15 cellular contexts compared by ENCODE assay signal in the genomic region with DNA sequence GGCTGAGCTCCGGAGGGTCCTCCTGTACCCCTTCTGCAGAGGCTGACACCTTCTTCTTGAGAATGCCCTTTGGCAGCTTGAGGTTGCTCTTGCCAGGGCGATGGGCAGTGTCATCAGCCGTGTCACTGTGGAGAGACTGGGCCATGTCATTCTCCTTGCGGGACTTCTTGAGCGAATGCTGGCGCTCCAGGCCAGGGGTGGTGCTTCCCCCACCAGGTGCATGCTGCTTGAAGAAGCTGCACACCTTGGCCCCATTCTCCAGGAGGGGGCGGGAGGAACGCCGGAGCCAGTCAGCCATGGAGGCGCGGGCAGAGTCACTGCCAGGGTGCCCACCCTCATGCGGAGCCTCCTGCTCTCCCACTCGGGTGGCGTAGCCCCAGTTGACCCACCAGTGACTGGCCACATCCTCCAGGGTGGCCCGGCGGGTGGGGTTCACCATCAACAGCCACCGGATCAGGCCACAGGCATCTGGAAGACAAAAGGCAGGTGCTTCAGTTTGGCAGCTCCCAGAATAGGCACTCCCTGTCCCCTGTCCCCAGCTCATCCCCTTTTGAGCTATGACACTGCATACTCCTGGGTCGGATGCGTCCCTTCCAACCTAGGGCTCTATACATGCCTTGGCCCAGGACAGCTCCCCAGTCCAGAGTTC. TPM values are rescaled to one million over a fixed set of nuclear protein-coding genes. Genes with fewer than 3 reads are reported as not detected.
DNase-seq lines count a peak whose midpoint lies in the region; ATAC-seq, FAIRE-seq and TF ChIP-seq lines count a peak whose summit lies in the region.
"Had no signal": no experiment of that assay in that cellular context is flagged by ENCODE, and none has a peak within 500 bp of the region (broad histone marks: within the 10 kb centered on the region; RNA-seq: fewer than 3 reads in every experiment).

No MANE protein-coding gene starts in this region.

- no peaks in the 10 kb centered on the region for H3K9me3 ChIP-seq in BLaER1 treated with 17β-estradiol and CSF1 and Interleukin-3, amounts not matched to agents 10 nM and 100 nM (replicated peaks in 1 of 11)
- H3K9me3 ChIP-seq in HUES64 (ENCODE audit: insufficient read depth, low read depth, low read length) (no peaks in the 10 kb centered on the region), K562 (replicated peaks; ENCODE audit: control insufficient read depth, insufficient read depth, low read depth, low read length) (no peaks in the 10 kb centered on the region), Karpas-422 (ENCODE audit: low read length) (no peaks in the 10 kb centered on the region), PC-3 (ENCODE audit: low read length) (no peaks in the 10 kb centered on the region)
- H3K9me3 ChIP-seq: SJCRH30 had no signal

- H3K27me3 ChIP-seq in BLaER1 treated with 17β-estradiol and CSF1 and Interleukin-3, amounts not matched to agents 10 nM and 100 nM, result peaks cover 0 to 8% (median 0%) of the 10 kb centered on the region in 11 experiments; a peak in 2 of 22 replicates
- H3K27me3 ChIP-seq in HUES64 (ENCODE audit: insufficient read depth, low read length) (no peaks in the 10 kb centered on the region), K562 (ENCODE audit: control insufficient read depth in 2 of 2, insufficient read depth in 2 of 2, low read length in 2 of 2) (peaks cover 15 to 68% of the 10 kb centered on the region in 2 experiments; a peak in 4 of 5 replicates), dorsolateral prefrontal cortex (no peaks in the 10 kb centered on the region), Karpas-422 (ENCODE audit: low read length) (no peaks in the 10 kb centered on the region), PC-3 (ENCODE audit: low read length) (no peaks in the 10 kb centered on the region)
- H3K27me3 ChIP-seq: SJCRH30 had no signal

- H3K36me3 ChIP-seq in BLaER1 treated with 17β-estradiol and CSF1 and Interleukin-3, amounts not matched to agents 10 nM and 100 nM, result peaks cover 0 to 51% (median 0%) of the 10 kb centered on the region in 11 experiments; a peak in 3 of 22 replicates
- H3K36me3 ChIP-seq in HUES64 (ENCODE audit: insufficient read depth, low read length) (peaks cover 71% of the 10 kb centered on the region), K562 (ENCODE audit: control insufficient read depth, insufficient read depth, low read length) (no peaks in the 10 kb centered on the region), Karpas-422 (ENCODE audit: insufficient read depth, low read length) (no peaks in the 10 kb centered on the region), PC-3 (ENCODE audit: low read depth, low read length) (no peaks in the 10 kb centered on the region; the same call in none of the 2 replicates)

- H2AFZ ChIP-seq in K562 (ENCODE audit: low read depth, low read length) (no peak overlapping the region), Karpas-422 (ENCODE audit: low read length) (no peak overlapping the region), PC-3 (ENCODE audit: low read length) (no peak overlapping the region)

- TF ChIP-seq CTCF in K562 (IDR thresholded peaks at IDR 0.05 in 2 of 3, conservative IDR thresholded peaks at IDR 0.05 in 1 of 3; ENCODE audit: insufficient read depth in 2 of 3, low read depth in 1 of 3, low read length in 3 of 3), result no peak
- no peak for TF ChIP-seq CTCF in nephron (IDR thresholded peaks at IDR 0.05; ENCODE audit: unreplicated experiment in 3 of 3)
- no peak for TF ChIP-seq CTCF in dorsolateral prefrontal cortex (IDR thresholded peaks at IDR 0.05 in 54 of 56, conservative IDR thresholded peaks at IDR 0.05 in 2 of 56; ENCODE audit: low read depth in 1 of 56, partially characterized antibody in 56 of 56)
- no peak for TF ChIP-seq CTCF in PC-3 (conservative IDR thresholded peaks at IDR 0.05; ENCODE audit: low read depth, low read length)

- ATAC-seq in K562 (no peak), HG02759 (IDR thresholded peaks at IDR 0.05; ENCODE audit: unreplicated experiment) (no peak), PC-3 (no peak)

- peak overlapping the region in 2 of 11 experiments; percentile 32 to 37; a peak in 3 of 22 replicates for H3K27ac ChIP-seq in BLaER1 treated with 17β-estradiol and CSF1 and Interleukin-3, amounts not matched to agents 10 nM and 100 nM
- H3K27ac ChIP-seq in HUES64 (ENCODE audit: low read depth, low read length) (peak overlapping the region; percentile 80; the same call in 1 of the 2 replicates), K562 (ENCODE audit: extremely low read depth, low read depth, low read length) (no peak overlapping the region), dorsolateral prefrontal cortex (no peak overlapping the region), Karpas-422 (ENCODE audit: low read length) (no peak overlapping the region), PC-3 (ENCODE audit: low read length) (no peak overlapping the region)
- H3K27ac ChIP-seq: SJCRH30 had no signal

- TF ChIP-seq POLR2A in K562 (conservative IDR thresholded peaks at IDR 0.05), result no peak

- intact Hi-C loops in K562 (cut with micrococcal nuclease), result no loop called here
- intact Hi-C loops in dorsolateral prefrontal cortex (cut with DNase I), result no loop called here
- intact Hi-C loops in PC-3 (cut with micrococcal nuclease), result no loop called here

- no peak overlapping the region for H3K4me3 Mint-ChIP-seq in nephron

- TF ChIP-seq RAD21 in K562 (CRISPR knock-in tag; conservative IDR thresholded peaks at IDR 0.05 in 1 of 2, IDR thresholded peaks at IDR 0.05 in 1 of 2), result no peak

- H4K20me1 ChIP-seq in BLaER1 treated with 17β-estradiol and CSF1 and Interleukin-3, amounts not matched to agents 10 nM and 100 nM, result peaks cover 0 to 9% (median 0%) of the 10 kb centered on the region in 11 experiments; a peak in 2 of 22 replicates
- peaks cover 5% of the 10 kb centered on the region; the same call in 1 of the 2 replicates for H4K20me1 ChIP-seq in K562 (replicated peaks; ENCODE audit: control insufficient read depth, insufficient read depth, low read length)
- no peaks in the 10 kb centered on the region for H4K20me1 ChIP-seq in Karpas-422 (ENCODE audit: insufficient read depth, low read depth, low read length)
- no peaks in the 10 kb centered on the region for H4K20me1 ChIP-seq in PC-3 (ENCODE audit: low read length)

- CTCF ChIA-PET in K562 (lab: Yijun Ruan, JAX; ENCODE audit: low intra/inter-chr PET ratio) (no interaction called here), PC-3 (lab: Charles Lee) (no interaction called here)

- in situ Hi-C loops in K562 (cut with MboI), result no loop called here

- no peak overlapping the region for H3K4me3 ChIP-seq in BLaER1 treated with 17β-estradiol and CSF1 and Interleukin-3, amounts not matched to agents 10 nM and 100 nM
- H3K4me3 ChIP-seq in HUES64 (ENCODE audit: low read length) (no peak overlapping the region), K562 (no peak overlapping the region), dorsolateral prefrontal cortex (no peak overlapping the region), Karpas-422 (ENCODE audit: low read length) (no peak overlapping the region), PC-3 (ENCODE audit: low read length) (no peak overlapping the region)
- H3K4me3 ChIP-seq: SJCRH30 had no signal

- no peaks in the 10 kb centered on the region for H3K9me1 ChIP-seq in K562 (ENCODE audit: control insufficient read depth, insufficient read depth, low read length)

- FAIRE-seq in K562 (lab: Jason Lieb, UNC), result no peak
- FAIRE-seq: GM18507 had no signal

- H3K4me1 ChIP-seq in BLaER1 treated with 17β-estradiol and CSF1 and Interleukin-3, amounts not matched to agents 10 nM and 100 nM, result peaks cover 6 to 37% (median 22%) of the 10 kb centered on the region in 10 experiments; a peak in 18 of 20 replicates
- H3K4me1 ChIP-seq in HUES64 (ENCODE audit: insufficient read depth, low read length) (peaks cover 31% of the 10 kb centered on the region), K562 (replicated peaks in 1 of 2; ENCODE audit: control insufficient read depth in 2 of 2, insufficient read depth in 2 of 2, low read length in 2 of 2) (peaks cover 10 to 15% of the 10 kb centered on the region in 2 experiments; a peak in 3 of 5 replicates), Karpas-422 (ENCODE audit: low read length) (peaks cover 20% of the 10 kb centered on the region), PC-3 (ENCODE audit: insufficient read depth, low read length) (peaks cover 13% of the 10 kb centered on the region)

- H3K79me2 ChIP-seq in K562 (ENCODE audit: control insufficient read depth, insufficient read depth, low read length) (no peaks in the 10 kb centered on the region), Karpas-422 (ENCODE audit: low read length) (no peaks in the 10 kb centered on the region), PC-3 (ENCODE audit: low read length) (no peaks in the 10 kb centered on the region)

- H3K27ac Mint-ChIP-seq in nephron, result peak overlapping the region; percentile 30 to 62 (median 53)

- peak overlapping the region in 7 of 11 experiments; percentile 3 to 75 (median 64); a peak in 10 of 22 replicates for H3K4me2 ChIP-seq in BLaER1 treated with 17β-estradiol and CSF1 and Interleukin-3, amounts not matched to agents 10 nM and 100 nM
- H3K4me2 ChIP-seq in K562 (ENCODE audit: insufficient read depth, low read length) (no peak overlapping the region), Karpas-422 (ENCODE audit: low read depth, low read length, poor library complexity, severe bottlenecking) (no peak overlapping the region), PC-3 (ENCODE audit: low read length) (no peak overlapping the region)

- H3K27me3 Mint-ChIP-seq in nephron (ENCODE audit: low read depth), result no peaks in the 10 kb centered on the region

- H3K9ac ChIP-seq in BLaER1 treated with 17β-estradiol and CSF1 and Interleukin-3, amounts not matched to agents 10 nM and 100 nM, result no peak overlapping the region; a peak in 1 of 22 replicates
- H3K9ac ChIP-seq in HUES64 (ENCODE audit: low read depth, low read length) (no peak overlapping the region), K562 (ENCODE audit: insufficient read depth in 1 of 2, low read depth in 2 of 2, low read length in 2 of 2) (0 out of 4 replicates have a peak overlapping the region, but pooled peaks of 1 of the 2 experiments have one; percentile 8), Karpas-422 (ENCODE audit: low read length) (no peak overlapping the region), PC-3 (ENCODE audit: low read length) (no peak overlapping the region)

- no peaks in the 10 kb centered on the region for H3K9me3 Mint-ChIP-seq in nephron

- DNase-seq in K562 (ENCODE audit: extremely low read depth in 1 of 4, low spot score in 3 of 4), result no peak
- DNase-seq in dorsolateral prefrontal cortex, result no peak
- DNase-seq in Karpas-422, result no peak
- no peak for DNase-seq in PC-3
- DNase-seq: activated CD8-positive, alpha-beta memory T cell treated with anti-CD3 and anti-CD28 coated beads for 24 hours; effector CD8-positive, alpha-beta T cell; NCI-H146; NCI-H345; SJCRH30 had no signal

- 95% methylated on average over 19 of the region's 19 CpGs for WGBS in HUES64
- 24% methylated on average over 19 of the region's 19 CpGs for WGBS in K562 (ENCODE audit: insufficient coverage, low coverage, missing lambda C conversion rate)

- H3K4me1 Mint-ChIP-seq in nephron, result peaks cover 26% of the 10 kb centered on the region

- no peaks in the 10 kb centered on the region for H3K9me2 ChIP-seq in Karpas-422 (replicated peaks; ENCODE audit: insufficient read depth, low read length)
- H3K9me2 ChIP-seq in PC-3 (replicated peaks; ENCODE audit: low read length), result no peaks in the 10 kb centered on the region

- POLR2A ChIA-PET in K562 (lab: Yijun Ruan, JAX) (interaction anchor here (0.6 to 1.3 kb wide), 3 partner anchors 15 to 249 kb away, joined by 3 to 5 read pairs (median 4); no protein-coding TSS in a partner anchor), PC-3 (lab: Charles Lee; ENCODE audit: unreplicated experiment) (interaction anchor here (0.6 kb wide), 1 partner anchor 12 kb away, joined by 3 read pairs; no protein-coding TSS in a partner anchor)

- no peaks in the 10 kb centered on the region for H3F3A ChIP-seq in PC-3 (ENCODE audit: low read length, unreplicated experiment)

- peaks cover 42% of the 10 kb centered on the region for H3K36me3 Mint-ChIP-seq in nephron (ENCODE audit: low read depth)

- BruUV-seq in K562 (replicated peaks; lab: Mats Ljungman, UMichigan), result no TSS peak
- BruUV-seq in PC-3 (replicated peaks; lab: Mats Ljungman, UMichigan), result no TSS peak

- TF ChIP-seq EP300 in K562 (IDR thresholded peaks at IDR 0.05; ENCODE audit: low read length), result no peak

RNA-seq across cellular contexts. Expression of a gene that starts 17.4 kb away (rescaled TPM):
- polyA plus RNA-seq in HUES64 (2013, experiment 1 of 2), result 7.7 TPM
- 8.7 TPM for polyA plus RNA-seq in HUES64 (2013, experiment 2 of 2)
- total RNA-seq in K562 (2011; cell fraction: chromatin; rRNA removed; ENCODE audit: low replicate concordance), result 0.40 and 0.90 TPM in 2 replicates
- total RNA-seq in K562 (2011; cell fraction: nucleolus; rRNA removed), result 0.39 and 0.83 TPM in 2 replicates
- total RNA-seq in K562 (2011; cell fraction: nucleoplasm; rRNA removed), result 0.23 and 0.73 TPM in 2 replicates
- 0.05 and 0.29 TPM in 2 replicates for total RNA-seq in K562 (2014; rRNA removed)
- 0.13 and 0.18 TPM in 2 replicates for total RNA-seq in K562 (2014; rRNA removed; fragmentation: Illumina TruSeq; extraction: Trizol)
- total RNA-seq in K562 (2015; rRNA removed; fragmentation: Illumina TruSeq; extraction: Trizol), result 0.14 and 0.15 TPM in 2 replicates
- total RNA-seq in K562 (2021), result 0.44 and 0.47 TPM in 2 replicates
- 0.11 and 0.68 TPM in 2 replicates for polyA plus RNA-seq in K562 (2011; rRNA removed)
- polyA plus RNA-seq in K562 (2011; cell fraction: cytosol; rRNA removed), result 0.19 and 0.37 TPM in 2 replicates
- polyA plus RNA-seq in K562 (2011; cell fraction: nucleus; rRNA removed), result 0.41 and 0.49 TPM in 2 replicates
- polyA plus RNA-seq in K562 (2012), result 0.20 and 0.60 TPM in 2 replicates
- polyA plus RNA-seq in K562 (2014; fragmentation: Illumina TruSeq; extraction: Trizol), result 0.27 and 0.33 TPM in 2 replicates
- polyA plus RNA-seq in K562 (2014; fragmentation: Nextera tagmentation; extraction: Ambion mirVana), result under 1 TPM; 0.04 to 0.10 TPM
- 0.19 and 0.45 TPM in 2 replicates for polyA plus RNA-seq in K562 (2014; rRNA removed)
- polyA minus RNA-seq in K562 (2011; rRNA and poly(A)+ RNA removed), result 0.28 and 0.39 TPM in 2 replicates
- polyA minus RNA-seq in K562 (2011; cell fraction: cytosol; rRNA and poly(A)+ RNA removed), result 0.48 and 0.64 TPM in 2 replicates
- polyA minus RNA-seq in K562 (2011; cell fraction: nucleus; rRNA and poly(A)+ RNA removed), result 0.54 and 0.78 TPM in 2 replicates
- 1 to 10 TPM in 102 of 120 experiments, under 1 TPM in 18; 0.55 to 5.2 (median 1.7) TPM for total RNA-seq in dorsolateral prefrontal cortex
- total RNA-seq in Karpas-422 (2014; rRNA removed; shearing (Covaris generic); ENCODE audit: low replicate concordance), result 1.4 TPM in 2 replicates
- 3.8 and 4.8 TPM in 2 replicates for total RNA-seq in PC-3 (2014; rRNA removed)

RNA-seq across cellular contexts. Expression of a gene that starts 52.6 kb away (rescaled TPM):
- 2.1 TPM for polyA plus RNA-seq in HUES64 (2013, experiment 1 of 2)
- 4.4 TPM for polyA plus RNA-seq in HUES64 (2013, experiment 2 of 2)
- total RNA-seq in K562 (2011; cell fraction: chromatin; rRNA removed; ENCODE audit: low replicate concordance), result not detected in 2 replicates
- 0.13 TPM in 1 of 2 replicates, not detected in the other for total RNA-seq in K562 (2011; cell fraction: nucleolus; rRNA removed)
- not detected in 2 replicates for total RNA-seq in K562 (2011; cell fraction: nucleoplasm; rRNA removed)
- total RNA-seq in K562 (2014; rRNA removed), result 0.24 and 0.54 TPM in 2 replicates
- not detected in 2 replicates for total RNA-seq in K562 (2014; rRNA removed; fragmentation: Illumina TruSeq; extraction: Trizol)
- not detected in 2 replicates for total RNA-seq in K562 (2015; rRNA removed; fragmentation: Illumina TruSeq; extraction: Trizol)
- total RNA-seq in K562 (2021), result 0.04 and 0.16 TPM in 2 replicates
- polyA plus RNA-seq in K562 (2011; rRNA removed), result 0.03 TPM in 1 of 2 replicates, not detected in the other
- 0.07 TPM in 1 of 2 replicates, not detected in the other for polyA plus RNA-seq in K562 (2011; cell fraction: cytosol; rRNA removed)
- not detected in 2 replicates for polyA plus RNA-seq in K562 (2011; cell fraction: nucleus; rRNA removed)
- 0.13 and 0.30 TPM in 2 replicates for polyA plus RNA-seq in K562 (2012)
- not detected in 2 replicates for polyA plus RNA-seq in K562 (2014; fragmentation: Illumina TruSeq; extraction: Trizol)
- under 1 TPM in 1 of 2 experiments, not detected in 1; 0.01 TPM for polyA plus RNA-seq in K562 (2014; fragmentation: Nextera tagmentation; extraction: Ambion mirVana)
- not detected in 2 replicates for polyA plus RNA-seq in K562 (2014; rRNA removed)
- not detected in 2 replicates for polyA minus RNA-seq in K562 (2011; rRNA and poly(A)+ RNA removed)
- not detected in 2 replicates for polyA minus RNA-seq in K562 (2011; cell fraction: cytosol; rRNA and poly(A)+ RNA removed)
- polyA minus RNA-seq in K562 (2011; cell fraction: nucleus; rRNA and poly(A)+ RNA removed), result not detected in 2 replicates
- total RNA-seq in dorsolateral prefrontal cortex, result 10 to 100 TPM in 40 of 120 experiments, 1 to 10 TPM in 80; 3.8 to 21.1 (median 8.4) TPM
- not detected in 2 replicates for total RNA-seq in Karpas-422 (2014; rRNA removed; shearing (Covaris generic); ENCODE audit: low replicate concordance)
- not detected in 2 replicates for total RNA-seq in PC-3 (2014; rRNA removed)
- total RNA-seq: fibroblast of villous mesenchyme, SJCRH30 had no signal

Comparison
In these comparisons a context has a peak if more than half of its experiments do, and no peak if none do; other contexts are left out.
1. H3K4me2 ChIP-seq: peak in BLaER1 treated with 17β-estradiol and CSF1 and Interleukin-3, amounts not matched to agents 10 nM and 100 nM (7 of 11); none in K562 (single experiment), Karpas-422 (single experiment) and PC-3 (single experiment).